In genomic region chr12:117807946-117808345, GRCh38 we compare ENCODE assay signal across 7 cellular contexts.
"Had no signal": no experiment of that assay in that cellular context is flagged by ENCODE, and none has a peak within 500 bp of the region (broad histone marks: within the 10 kb centered on the region; RNA-seq: fewer than 3 reads in every experiment).

No MANE protein-coding gene starts in this region.

- H3K27ac ChIP-seq: HL-60 had no signal

- H3K4me1 Mint-ChIP-seq: IgD-negative memory B cell had no signal

- H3K4me3 ChIP-seq: K562 had no signal

- H3K4me3 Mint-ChIP-seq: IgD-negative memory B cell had no signal

- H3K27ac Mint-ChIP-seq: IgD-negative memory B cell had no signal

- H3K36me3 Mint-ChIP-seq: IgD-negative memory B cell had no signal

- ATAC-seq: HepG2, K562 had no signal

- DNase-seq: IMR-90, KBM-7 had no signal

- FAIRE-seq: HepG2, HTR-8/SVneo, K562 had no signal
